In the genomic region with DNA sequence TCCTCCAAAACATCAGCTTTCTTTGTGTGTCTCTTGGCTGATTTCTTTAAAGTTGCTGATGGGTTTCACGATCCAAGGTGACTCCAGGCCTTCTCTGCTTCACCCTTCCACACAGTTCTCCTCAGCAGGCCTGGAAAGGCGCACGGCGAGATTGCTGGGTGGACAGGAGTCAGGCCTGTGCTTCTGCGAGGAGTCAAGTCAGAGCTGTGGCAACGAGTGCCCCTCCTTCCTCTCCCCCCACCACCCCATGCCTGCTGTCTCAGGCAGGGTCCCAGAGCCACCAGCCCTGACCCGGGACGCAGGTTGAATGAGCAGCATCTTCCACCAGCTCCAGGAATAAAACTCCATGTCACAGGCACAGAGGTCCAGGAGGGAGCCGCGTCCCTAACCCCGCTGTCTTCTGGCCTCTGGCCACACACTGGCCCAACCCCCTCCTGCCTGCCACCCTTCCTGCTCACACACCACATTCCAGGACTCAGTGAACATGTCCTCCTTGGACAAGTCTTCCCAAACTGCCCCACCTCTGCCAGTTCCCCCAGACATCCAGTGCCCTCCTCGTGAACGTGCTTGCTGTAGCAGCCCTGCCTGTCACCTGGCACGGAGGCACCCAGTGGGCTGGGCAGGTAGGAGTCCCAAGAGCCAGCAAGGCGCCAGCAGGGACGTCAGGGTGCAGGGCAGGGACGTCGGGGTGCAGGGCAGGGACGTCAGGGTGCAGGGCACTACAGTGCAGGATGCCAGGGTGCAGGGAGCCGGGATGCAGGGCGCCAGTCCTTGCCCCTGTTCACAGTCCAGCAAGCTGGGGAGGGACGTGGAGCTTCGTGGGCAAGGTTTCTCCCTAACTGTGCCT, we compare ENCODE assay signal across 16 cellular contexts. TPM values are rescaled to one million over a fixed set of nuclear protein-coding genes. Genes with fewer than 3 reads are reported as not detected.
DNase-seq lines count a peak whose midpoint lies in the region; ATAC-seq and TF ChIP-seq lines count a peak whose summit lies in the region.
"Had no signal": no experiment of that assay in that cellular context is flagged by ENCODE, and none has a peak within 500 bp of the region (broad histone marks: within the 10 kb centered on the region; RNA-seq: fewer than 3 reads in every experiment).

No MANE protein-coding gene starts in this region.

- no peaks in the 10 kb centered on the region for H4K20me1 ChIP-seq in neural progenitor cell (ENCODE audit: low read depth)

- H3K4me1 Mint-ChIP-seq in neural progenitor cell (peaks cover 20% of the 10 kb centered on the region), type B pancreatic cell (ENCODE audit: unreplicated experiment) (peaks cover 20% of the 10 kb centered on the region)

- H3K27ac Mint-ChIP-seq in neural progenitor cell, result peak overlapping the region; percentile 78
- peak overlapping the region; percentile 29 for H3K27ac Mint-ChIP-seq in type B pancreatic cell

- no peak for TF ChIP-seq CTCF in RWPE1 (conservative IDR thresholded peaks at IDR 0.05; ENCODE audit: low read depth)
- TF ChIP-seq CTCF in neural progenitor cell (IDR thresholded peaks at IDR 0.05), result no peak
- TF ChIP-seq CTCF in type B pancreatic cell (conservative IDR thresholded peaks at IDR 0.05), result no peak

- H3K36me3 Mint-ChIP-seq in neural progenitor cell (no peaks in the 10 kb centered on the region), type B pancreatic cell (no peaks in the 10 kb centered on the region)
- H3K36me3 Mint-ChIP-seq: CD4-positive, alpha-beta memory T cell had no signal

- peaks cover 3% of the 10 kb centered on the region for H3K4me1 ChIP-seq in neural progenitor cell

- ATAC-seq in Right ventricle myocardium inferior (no peak), Right ventricle myocardium superior (ENCODE audit: poor library complexity) (no peak)

- peaks cover 11% of the 10 kb centered on the region for H3K27me3 ChIP-seq in neural progenitor cell

- POLR2A ChIA-PET in RWPE1 (lab: Yijun Ruan, JAX; ENCODE audit: low non-redundant PET), result no interaction called here

- CTCF ChIA-PET in RWPE1 (lab: Yijun Ruan, JAX), result interaction anchor here (0.5 to 5.6 kb wide), 5 partner anchors 10 to 139 kb away, joined by 3 to 63 read pairs (median 5); no protein-coding TSS in a partner anchor

- H3K4me3 Mint-ChIP-seq in neural progenitor cell (peak overlapping the region; percentile 64), type B pancreatic cell (no peak overlapping the region)
- H3K4me3 Mint-ChIP-seq: CD4-positive, alpha-beta memory T cell had no signal

- no peak overlapping the region for H2AFZ ChIP-seq in neural progenitor cell (replicated peaks)

- intact Hi-C loops in Right ventricle myocardium inferior (cut with DNase I) (no loop called here), Right ventricle myocardium superior (cut with DNase I) (no loop called here)

- no peaks in the 10 kb centered on the region for H3K36me3 ChIP-seq in neural progenitor cell
- H3K36me3 ChIP-seq: BLaER1 treated with 17β-estradiol and CSF1 and Interleukin-3, amounts not matched to agents 10 nM and 100 nM; HAP-1 had no signal

- peak overlapping the region; percentile 2; the same call in 1 of the 2 replicates for H3K27ac ChIP-seq in RWPE1
- no peak overlapping the region for H3K27ac ChIP-seq in neural progenitor cell
- H3K27ac ChIP-seq: BLaER1 treated with 17β-estradiol and CSF1 and Interleukin-3, amounts not matched to agents 10 nM and 100 nM had no signal

- H3K4me2 ChIP-seq in neural progenitor cell, result no peak overlapping the region

- no peaks in the 10 kb centered on the region for H3F3A ChIP-seq in neural progenitor cell (ENCODE audit: low read depth)

- no peaks in the 10 kb centered on the region for H3K79me2 ChIP-seq in neural progenitor cell (ENCODE audit: low read depth)

- no peaks in the 10 kb centered on the region for H3K9me3 ChIP-seq in neural progenitor cell (ENCODE audit: low read depth)
- H3K9me3 ChIP-seq: BLaER1 treated with 17β-estradiol and CSF1 and Interleukin-3, amounts not matched to agents 10 nM and 100 nM; HAP-1 had no signal

- peaks cover 12% of the 10 kb centered on the region for H3K27me3 Mint-ChIP-seq in neural progenitor cell (ENCODE audit: insufficient read depth, low read depth)
- peaks cover 44% of the 10 kb centered on the region for H3K27me3 Mint-ChIP-seq in type B pancreatic cell

- DNase-seq in Right ventricle myocardium inferior (ENCODE audit: missing footprints), result peak; percentile 51
- no peak for DNase-seq in Right ventricle myocardium superior
- DNase-seq in RWPE1 (ENCODE audit: low spot score), result no peak
- DNase-seq in neural progenitor cell (ENCODE audit: low spot score), result no peak
- no peak for DNase-seq in type B pancreatic cell (ENCODE audit: extremely low spot score, unreplicated experiment)
- DNase-seq in globus pallidus (ENCODE audit: low spot score), result no peak
- no peak for DNase-seq in GF-D8 (lab: John Stamatoyannopoulos, UW)
- DNase-seq: 8988T; ACHN; CD4-positive, alpha-beta memory T cell; DMS153; DMS79 treated with DMSO at 0.1 percent for 48 hours; EL; GOT3 had no signal

- H3K9me3 Mint-ChIP-seq in neural progenitor cell, result no peaks in the 10 kb centered on the region
- H3K9me3 Mint-ChIP-seq in type B pancreatic cell, result no peaks in the 10 kb centered on the region
- H3K9me3 Mint-ChIP-seq: CD4-positive, alpha-beta memory T cell had no signal

- H3K9ac ChIP-seq in neural progenitor cell, result no peak overlapping the region
- H3K9ac ChIP-seq: BLaER1 treated with 17β-estradiol and CSF1 and Interleukin-3, amounts not matched to agents 10 nM and 100 nM had no signal

- H3K4me3 ChIP-seq in neural progenitor cell, result no peak overlapping the region
- H3K4me3 ChIP-seq: BLaER1 treated with 17β-estradiol and CSF1 and Interleukin-3, amounts not matched to agents 10 nM and 100 nM; HAP-1 had no signal

RNA-seq across cellular contexts. Expression of a gene that starts 7.3 kb away (rescaled TPM):
- total RNA-seq in Right ventricle myocardium inferior (not detected), Right ventricle myocardium superior (not detected), neural progenitor cell (ENCODE audit: low replicate concordance) (0.12 and 0.26 TPM in 2 replicates), type B pancreatic cell (ENCODE audit: low replicate concordance) (0.24 TPM in 1 of 2 replicates, not detected in the other)

RNA-seq across cellular contexts. Expression of a gene that starts 59.1 kb away (rescaled TPM):
- total RNA-seq in Right ventricle myocardium inferior (15.5 TPM), Right ventricle myocardium superior (12.1 TPM), neural progenitor cell (ENCODE audit: low replicate concordance) (0.88 and 3.1 TPM in 2 replicates), type B pancreatic cell (ENCODE audit: low replicate concordance) (2.6 and 5.3 TPM in 2 replicates)
